Comparison of ENCODE assay signal across 36 cellular contexts in the genomic region with DNA sequence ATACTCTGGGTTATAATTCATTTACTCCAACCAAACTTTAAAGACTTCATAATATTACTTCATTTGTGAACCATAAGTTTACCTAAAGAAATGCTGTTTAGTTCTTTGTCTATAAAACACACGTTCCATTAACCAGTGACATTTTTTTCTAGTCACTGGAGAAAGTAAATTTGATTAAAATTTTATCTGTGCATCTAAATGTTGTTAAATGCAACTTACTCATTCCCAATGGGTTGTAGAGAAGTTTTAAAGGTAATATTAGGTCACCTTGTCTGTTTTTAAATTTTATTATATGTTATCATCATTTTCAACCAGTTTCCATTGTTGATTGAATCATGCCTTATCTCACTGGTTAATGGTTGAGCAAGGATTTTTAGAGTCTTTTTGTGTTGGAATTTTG.
"Had no signal": no experiment of that assay in that cellular context is flagged by ENCODE, and none has a peak within 500 bp of the region (broad histone marks: within the 10 kb centered on the region; RNA-seq: fewer than 3 reads in every experiment).

No MANE protein-coding gene starts in this region.

- H3K27me3 ChIP-seq: MG63 had no signal

- DNase-seq: Karpas-422, Kasumi-1, KG1, MG63, MM.1S, MV-4-11, NCI-H1048, NCI-H1092, NCI-H1092 treated with DMSO at 0.1 percent for 48 hours, NCI-H1105, NCI-H1105 treated with DMSO at 0.1 percent for 48 hours, NCI-H1417, NCI-H1417 treated with DMSO at 0.1 percent for 48 hours, NCI-H1436, NCI-H1436 treated with DMSO at 0.1 percent for 48 hours, NCI-H146, NCI-H1694, NCI-H1694 treated with DMSO at 0.1 percent for 48 hours, NCI-H187, NCI-H187 treated with DMSO at 0.1 percent for 48 hours, NCI-H1930, NCI-H2029, NCI-H2029 treated with DMSO at 0.1 percent for 48 hours, NCI-H2081, NCI-H2081 treated with DMSO at 0.1 percent for 48 hours, NCI-H2107, NCI-H2171, NCI-H2171 treated with DMSO at 0.1 percent for 48 hours, NCI-H2227 treated with DMSO at 0.1 percent for 48 hours, NCI-H226, NCI-H345, NCI-H446, NCI-H446 treated with DMSO at 0.1 percent for 48 hours, NCI-H510A, NCI-H510A treated with DMSO at 0.1 percent for 48 hours had no signal

- H3K4me3 ChIP-seq: MG63 had no signal

- H3K27ac ChIP-seq: KMS-11 had no signal

- H3K9me3 ChIP-seq: MG63 had no signal

- H3K4me2 ChIP-seq: KMS-11 had no signal

- H3K9ac ChIP-seq: KMS-11 had no signal

- H3K36me3 ChIP-seq: MG63 had no signal
